ENCODE assay signal across 1 cellular context in genomic region chr4:93182722-93183121, GRCh38.
TF ChIP-seq lines count a peak whose summit lies in the region.

No MANE protein-coding gene starts in this region.

TF ChIP-seq in GM23338, 12 proteins besides CTCF, POLR2A, EP300 and RAD21 (continued from another document):
- TF ChIP-seq ZNF462 (CRISPR knock-in tag; IDR thresholded peaks at IDR 0.05): no peak
- TF ChIP-seq ETS1 (IDR thresholded peaks at IDR 0.05): no peak
- TF ChIP-seq ZNF331 (CRISPR knock-in tag; IDR thresholded peaks at IDR 0.05; ENCODE audit: low read depth): no peak
- TF ChIP-seq EZH2 (IDR thresholded peaks at IDR 0.05; ENCODE audit: low read depth, unreplicated experiment): no peak
- TF ChIP-seq POLR2AphosphoS5 (IDR thresholded peaks at IDR 0.05; ENCODE audit: low read depth): no peak
- no peak for TF ChIP-seq CREB1 (CRISPR knock-in tag; IDR thresholded peaks at IDR 0.05; ENCODE audit: low read depth)
